ENCODE assay signal across 27 cellular contexts in the genomic region with DNA sequence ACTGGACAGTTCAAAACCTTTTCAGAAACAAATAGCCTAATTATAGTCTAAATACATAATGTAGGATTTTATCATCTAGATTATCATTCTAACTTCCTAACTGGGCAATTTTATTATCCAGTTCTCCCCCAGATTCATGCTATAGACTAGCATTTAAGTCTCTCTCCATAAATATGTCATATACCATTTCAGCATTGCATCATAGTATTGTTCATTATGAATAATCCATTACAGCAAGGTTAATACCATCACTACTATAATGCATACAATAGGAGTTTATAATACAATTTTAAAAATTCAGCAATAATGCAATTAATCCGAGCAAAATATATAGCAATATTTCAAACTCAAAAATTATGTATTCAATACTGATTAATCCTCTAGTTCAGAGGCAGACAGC.
"Had no signal": no experiment of that assay in that cellular context is flagged by ENCODE, and none has a peak within 500 bp of the region (broad histone marks: within the 10 kb centered on the region; RNA-seq: fewer than 3 reads in every experiment).

No MANE protein-coding gene starts in this region.

- H3K27ac ChIP-seq: left lung, lower lobe of right lung, parathyroid adenoma, psoas muscle, skin epidermis, suprapubic skin, thoracic aorta, tibial artery, upper lobe of right lung had no signal

- H3K27me3 ChIP-seq: left lung, suprapubic skin, tibial artery, upper lobe of right lung had no signal

- H3K36me3 ChIP-seq: left lung, lower lobe of right lung, suprapubic skin, thoracic aorta, tibial artery, upper lobe of right lung had no signal

- H3K4me3 ChIP-seq: left lung, lower lobe of right lung, psoas muscle, skin epidermis, suprapubic skin, thoracic aorta, tibial artery, upper lobe of right lung had no signal

- H3K9me3 ChIP-seq: left lung, lower lobe of right lung, psoas muscle, suprapubic skin, thoracic aorta, tibial artery, upper lobe of right lung had no signal

- H3K9ac ChIP-seq: parathyroid adenoma had no signal

- H3K79me2 ChIP-seq: parathyroid adenoma had no signal

- H2AFZ ChIP-seq: parathyroid adenoma had no signal

- H3K4me1 ChIP-seq: psoas muscle, upper lobe of right lung had no signal

- ATAC-seq: left colon; left lung; lower lobe of right lung; naive thymus-derived CD8-positive, alpha-beta T cell; psoas muscle; sciatic nerve; stimulated activated naive B cell treated with anti-CD40 and anti-IgM and Interleukin-4, amounts not matched to agents 10 μg/mL and 1 μg/mL and 100 μg/mL, for 72 hours; stimulated activated naive CD8-positive, alpha-beta T cell treated with anti-CD3 and anti-CD28 coated beads, Interleukin-15, Interleukin-2, amounts not matched to agents 100 U/mL and 50 U/mL, for 24 hours; upper lobe of right lung had no signal

- FAIRE-seq: islet of Langerhans, kidney, urothelium cell line had no signal

- DNase-seq: hypothalamus; immature natural killer cell; kidney; left colon; left lung; lower lobe of right lung; mammary epithelial cell; mesenchymal stem cell; naive thymus-derived CD8-positive, alpha-beta T cell; nucleus accumbens; psoas muscle; stimulated activated CD4-positive, alpha-beta T cell treated with anti-CD3 and anti-CD28 coated beads, Interleukin-12 subunit alpha, Interleukin-12 subunit beta, amount 100 ng/mL, for 4 hours; stimulated activated CD4-positive, alpha-beta T cell treated with anti-CD3 and anti-CD28 coated beads, Interleukin-15, amount 100 ng/mL, for 24 hours; stimulated activated CD4-positive, alpha-beta T cell treated with anti-CD3 and anti-CD28 coated beads, Interleukin-2, amount 100 ng/mL, for 24 hours; stimulated activated CD4-positive, alpha-beta T cell treated with anti-CD3 and anti-CD28 coated beads, Interleukin-4, amount 100 ng/mL, for 1 hour; stimulated activated naive B cell treated with anti-CD40 and anti-IgM and Interleukin-4, amounts not matched to agents 10 μg/mL and 1 μg/mL and 100 μg/mL, for 72 hours; stimulated activated naive CD8-positive, alpha-beta T cell treated with anti-CD3 and anti-CD28 coated beads, Interleukin-15, Interleukin-2, amounts not matched to agents 100 U/mL and 50 U/mL, for 24 hours; tibial artery; trophoblast cell; upper lobe of right lung had no signal
